In the genomic region with DNA sequence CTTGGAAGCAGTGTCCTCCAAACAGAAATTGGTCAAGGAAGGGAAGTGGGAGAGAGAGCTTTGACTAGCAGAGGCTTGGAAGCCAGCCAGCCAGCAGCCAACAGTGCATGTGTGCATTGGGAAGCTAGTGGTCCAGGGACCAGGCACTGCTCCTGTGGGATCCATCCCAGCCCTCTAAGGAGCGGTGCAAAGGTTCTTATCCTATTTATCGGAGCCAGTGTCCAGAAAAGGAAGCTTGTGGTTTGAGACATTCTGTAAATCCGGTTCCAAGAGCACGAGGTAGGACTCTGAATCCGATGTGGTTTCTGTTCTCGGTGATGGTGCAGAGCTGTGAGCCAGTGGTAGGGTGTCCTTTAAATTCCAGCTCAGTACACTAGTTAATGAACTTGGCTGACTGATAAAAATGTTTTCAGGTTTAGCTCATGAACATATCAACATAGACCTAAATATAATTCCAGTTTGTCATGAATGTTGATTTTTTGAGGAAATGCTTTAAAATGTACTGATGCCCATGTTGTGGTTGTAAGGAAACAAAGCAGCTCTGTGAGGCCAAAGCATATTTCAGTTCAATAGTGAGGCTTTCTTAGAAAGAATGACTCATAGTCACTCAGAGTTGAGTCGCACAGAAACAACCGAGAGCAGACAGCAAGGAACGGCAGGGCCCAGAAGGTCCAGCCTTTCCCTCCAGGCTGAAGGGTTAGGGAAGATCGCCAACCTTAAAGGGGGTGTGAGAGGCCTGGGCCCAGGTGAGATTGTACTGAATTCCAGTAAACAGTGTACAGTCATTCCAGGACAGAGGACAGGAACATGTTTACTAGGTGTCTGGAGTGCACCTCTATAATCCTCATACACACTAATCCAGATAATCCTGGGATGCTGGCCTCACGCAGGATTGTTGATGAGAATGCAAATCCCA, we compare ENCODE assay signal across 8 cellular contexts. TPM values are rescaled to one million over a fixed set of nuclear protein-coding genes. Genes with fewer than 3 reads are reported as not detected.
DNase-seq lines count a peak whose midpoint lies in the region; ATAC-seq and TF ChIP-seq lines count a peak whose summit lies in the region.

No MANE protein-coding gene starts in this region.

- H3K4me1 ChIP-seq in PC-9 (replicated peaks; ENCODE audit: insufficient read depth) (peaks cover 17% of the 10 kb centered on the region), thoracic aorta (ENCODE audit: control insufficient read depth in 1 of 2, low read depth in 2 of 2) (peaks cover 17 to 35% of the 10 kb centered on the region in 2 donors)

- TF ChIP-seq CTCF in PC-9 (conservative IDR thresholded peaks at IDR 0.05) (no peak), lower leg skin (IDR thresholded peaks at IDR 0.05) (no peak), thoracic aorta (IDR thresholded peaks at IDR 0.05) (no peak)

- H3F3A ChIP-seq in PC-9 (ENCODE audit: insufficient read depth, low read depth): peaks cover 28% of the 10 kb centered on the region

- CTCF ChIA-PET in PC-9 (lab: Charles Lee): interaction anchor here (0.5 to 1.0 kb wide), 3 partner anchors 12 to 114 kb away, joined by 3 to 14 read pairs (median 5); no protein-coding TSS in a partner anchor

- H3K4me1 Mint-ChIP-seq in central memory CD8-positive, alpha-beta T cell: peaks cover 17% of the 10 kb centered on the region

- H3K27me3 Mint-ChIP-seq in central memory CD8-positive, alpha-beta T cell: no peaks in the 10 kb centered on the region

- peaks cover 20% of the 10 kb centered on the region for H4K20me1 ChIP-seq in PC-9 (ENCODE audit: insufficient read depth)

- peaks cover 24% of the 10 kb centered on the region for H3K36me3 Mint-ChIP-seq in central memory CD8-positive, alpha-beta T cell (ENCODE audit: insufficient read depth)

- H3K9me3 Mint-ChIP-seq in central memory CD8-positive, alpha-beta T cell: no peaks in the 10 kb centered on the region

- peak overlapping the region; percentile 74 for H3K27ac Mint-ChIP-seq in central memory CD8-positive, alpha-beta T cell (ENCODE audit: low read depth)

- H3K27me3 ChIP-seq in PC-9 (ENCODE audit: insufficient read depth, low read depth): no peaks in the 10 kb centered on the region
- H3K27me3 ChIP-seq in thoracic aorta (replicated peaks; ENCODE audit: insufficient read depth): no peaks in the 10 kb centered on the region

- DNase-seq in Ammon's horn (ENCODE audit: low spot score) (peak; percentile 62), PC-9 (peak; percentile 64 to 87), lower leg skin (ENCODE audit: low spot score in 2 of 2) (peak; percentile 39 to 89), thoracic aorta (ENCODE audit: low spot score) (no peak), iPS-NIHi7 (ENCODE audit: extremely low spot score) (no peak)
- no peak for DNase-seq in central memory CD8-positive, alpha-beta T cell (ENCODE audit: low spot score in 2 of 2)
- DNase-seq in central memory CD4-positive, alpha-beta T cell: no peak

- no peak for TF ChIP-seq POLR2A in lower leg skin (IDR thresholded peaks at IDR 0.05)

- H3K9me3 ChIP-seq in PC-9 (ENCODE audit: insufficient read depth, low read depth): no peaks in the 10 kb centered on the region
- H3K9me3 ChIP-seq in thoracic aorta: no peaks in the 10 kb centered on the region

- H3K36me3 ChIP-seq in PC-9 (ENCODE audit: low read depth): 0 out of 2 replicates have a peak, but pooled peaks cover 14% of the 10 kb centered on the region
- peaks cover 5% of the 10 kb centered on the region for H3K36me3 ChIP-seq in thoracic aorta

- no peaks in the 10 kb centered on the region for H3K9me2 ChIP-seq in PC-9 (ENCODE audit: insufficient read depth)

- H3K4me3 ChIP-seq in PC-9: no peak overlapping the region
- no peak overlapping the region for H3K4me3 ChIP-seq in lower leg skin (ENCODE audit: low read depth, poor library complexity, severe bottlenecking)
- peak overlapping the region; percentile 60 for H3K4me3 ChIP-seq in thoracic aorta

- H3K27ac ChIP-seq in PC-9: peak overlapping the region; percentile 51
- peak overlapping the region; percentile 69 to 87 for H3K27ac ChIP-seq in thoracic aorta

- H3K4me3 Mint-ChIP-seq in central memory CD8-positive, alpha-beta T cell: no peak overlapping the region

- no peaks in the 10 kb centered on the region for H3K79me2 ChIP-seq in PC-9 (ENCODE audit: low read depth)

- H3K4me2 ChIP-seq in PC-9: peak overlapping the region; percentile 32

- WGBS in lower leg skin, 2 donors: 19 to 26% methylated on average over 11 of the region's 11 CpGs

- ATAC-seq in GM19463 (IDR thresholded peaks at IDR 0.05; ENCODE audit: unreplicated experiment): peak; percentile 63
- peak; percentile 46 for ATAC-seq in central memory CD8-positive, alpha-beta T cell (replicated peaks; ENCODE audit: extremely low read depth, poor library complexity, severe bottlenecking)
- peak; percentile 94 for ATAC-seq in thoracic aorta (ENCODE audit: insufficient number of reproducible peaks, low FRiP score, low read depth)

- POLR2A ChIA-PET in PC-9 (lab: Charles Lee; ENCODE audit: unreplicated experiment): interaction anchor here (0.6 kb wide), 2 partner anchors 27 to 103 kb away, joined by 3 to 13 read pairs; no protein-coding TSS in a partner anchor

- BruUV-seq in PC-9 (replicated peaks; lab: Mats Ljungman, UMichigan): no TSS peak

- intact Hi-C loops in PC-9 (cut with micrococcal nuclease; ENCODE audit: unreplicated experiment) (loop anchor here (1.0 to 2.0 kb wide), 2 partner anchors 15 to 104 kb away; no protein-coding TSS in a partner anchor), lower leg skin (cut with DNase I; ENCODE audit: low total_unique reads) (loop anchor here (10.0 kb wide), 1 partner anchor 102 kb away; no protein-coding TSS in a partner anchor)

- no peak overlapping the region for H2AFZ ChIP-seq in PC-9

RNA-seq across cellular contexts. Expression of a gene that starts 21.5 kb away (rescaled TPM):
- total RNA-seq in PC-9 (2021): 13.6 and 23.3 TPM in 2 replicates
- 10 to 100 TPM; 27.6 to 36.6 (median 31.7) TPM for total RNA-seq in lower leg skin
- 10 to 100 TPM; 31.4 to 37.5 TPM for total RNA-seq in thoracic aorta

Comparison
In these comparisons a context has a peak if more than half of its experiments do, and no peak if none do; other contexts are left out.
1. DNase-seq: peak in Ammon's horn (single experiment), PC-9 (2 of 2) and lower leg skin (2 of 2); none in central memory CD8-positive, alpha-beta T cell (0 of 2), thoracic aorta (single experiment), iPS-NIHi7 (single experiment) and central memory CD4-positive, alpha-beta T cell (single experiment).
2. Peak in every context shown above with its lines, with median percentiles within 50 percentile points of each other: ATAC-seq.